ENCODE assay signal across 17 cellular contexts in the genomic region with DNA sequence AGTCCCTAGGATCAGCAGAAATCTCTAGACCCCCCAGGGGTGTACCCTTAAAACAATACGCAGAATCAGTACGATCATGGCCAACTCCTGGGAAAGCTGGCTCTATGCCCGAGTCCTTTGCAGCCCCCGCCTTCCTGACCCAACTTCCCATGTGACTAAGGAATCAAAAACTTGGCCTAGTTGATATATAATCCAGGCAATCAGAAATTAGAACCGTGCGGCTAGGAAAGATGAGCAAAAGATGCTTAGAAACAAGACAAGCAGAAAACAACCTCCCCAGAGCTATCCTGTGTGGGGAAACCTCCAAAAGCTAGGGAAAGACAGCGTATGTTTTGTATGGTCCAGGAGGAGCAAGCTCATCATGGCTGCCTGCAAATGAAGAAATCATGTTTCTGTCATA.
DNase-seq lines count a peak whose midpoint lies in the region; ATAC-seq, FAIRE-seq and TF ChIP-seq lines count a peak whose summit lies in the region.
"Had no signal": no experiment of that assay in that cellular context is flagged by ENCODE, and none has a peak within 500 bp of the region (broad histone marks: within the 10 kb centered on the region; RNA-seq: fewer than 3 reads in every experiment).

No MANE protein-coding gene starts in this region.

- peak overlapping the region; percentile 74 for H3K27ac ChIP-seq in parathyroid adenoma

- peak overlapping the region; percentile 6 for H3K4me2 ChIP-seq in parathyroid adenoma (ENCODE audit: low read length)

- no peak for TF ChIP-seq CTCF in parathyroid adenoma (IDR thresholded peaks at IDR 0.05)

- H2AFZ ChIP-seq in parathyroid adenoma, result no peak overlapping the region

- peak; percentile 63 for FAIRE-seq in RCC 7860 (lab: Jason Lieb, UNC)
- FAIRE-seq: D721Med, GM12892, K562 had no signal

- DNase-seq in ACHN, result peak; percentile 36
- DNase-seq in RCC 7860 (ENCODE audit: low spot score), result peak; percentile 63
- DNase-seq in glomerular visceral epithelial cell (ENCODE audit: extremely low spot score), result peak; percentile 65
- DNase-seq in NCI-H510A (lab: John Stamatoyannopoulos, UW), result no peak
- DNase-seq: CD8-positive, alpha-beta T cell; COR-L47; DMS153; DMS79 treated with DMSO at 0.1 percent for 48 hours; GDM1; GOT3; H9 had no signal

- H3K4me1 ChIP-seq in parathyroid adenoma, result peaks cover 46% of the 10 kb centered on the region

- H3K36me3 ChIP-seq in parathyroid adenoma (ENCODE audit: control insufficient read depth, insufficient read depth, low read length), result peaks cover 2% of the 10 kb centered on the region

- no peaks in the 10 kb centered on the region for H3K79me2 ChIP-seq in parathyroid adenoma

- ATAC-seq in HG02759 (IDR thresholded peaks at IDR 0.05; ENCODE audit: unreplicated experiment) (no peak), GM18517 (IDR thresholded peaks at IDR 0.05; ENCODE audit: unreplicated experiment) (no peak)
- ATAC-seq: CD8-positive, alpha-beta T cell; K562 had no signal

- no peaks in the 10 kb centered on the region for H3K27me3 ChIP-seq in parathyroid adenoma (ENCODE audit: control insufficient read depth, insufficient read depth, low read length)

- H3K4me3 ChIP-seq in parathyroid adenoma (ENCODE audit: low read depth, low read length), result no peak overlapping the region
- H3K4me3 ChIP-seq: K562 had no signal

- in situ Hi-C loops in ACHN (cut with HindIII; ENCODE audit: low pct_ligation_motif_present, low pct_unique_long_range_greater_than_20kb, low sequenced_read_pairs), result no loop called here

- no peak overlapping the region for H3K9ac ChIP-seq in parathyroid adenoma

- H3K9me3 ChIP-seq in parathyroid adenoma (ENCODE audit: control insufficient read depth, low read length), result no peaks in the 10 kb centered on the region
